In genomic region chr12:57941165-57941894, GRCh38 we compare ENCODE assay signal across 1 cellular context.
TF ChIP-seq lines count a peak whose summit lies in the region.

Gene ATP23, plus strand, starts transcription at chr12:57941567. Its CDS starts 135 bp downstream, at chr12:57941702.

TF ChIP-seq in HepG2, 621 proteins besides CTCF, POLR2A, EP300 and RAD21 (continued from another document and continues in another):
- peak; percentile 93 for TF ChIP-seq ZNF687 (CRISPR knock-in tag; IDR thresholded peaks at IDR 0.05)
- no peak for TF ChIP-seq MTERF4 (CRISPR knock-in tag; IDR thresholded peaks at IDR 0.05)
- peak; percentile 21 for TF ChIP-seq ASH2L (IDR thresholded peaks at IDR 0.05; ENCODE audit: insufficient read length, low read depth, low read length)
- TF ChIP-seq, protein P1, sequence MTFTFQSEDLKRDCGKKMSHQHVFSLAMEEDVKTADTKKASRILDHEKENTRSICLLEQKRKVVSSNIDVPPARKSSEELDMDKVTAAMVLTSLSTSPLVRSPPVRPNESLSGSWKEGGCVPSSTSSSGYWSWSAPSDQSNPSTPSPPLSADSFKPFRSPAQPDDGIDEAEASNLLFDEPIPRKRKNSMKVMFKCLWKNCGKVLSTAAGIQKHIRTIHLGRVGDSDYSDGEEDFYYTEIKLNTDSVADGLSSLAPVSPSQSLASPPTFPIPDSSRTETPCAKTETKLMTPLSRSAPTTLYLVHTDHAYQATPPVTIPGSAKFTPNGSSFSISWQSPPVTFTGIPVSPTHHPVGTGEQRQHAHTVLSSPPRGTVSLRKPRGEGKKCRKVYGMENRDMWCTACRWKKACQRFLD (CRISPR knock-in tag; IDR thresholded peaks at IDR 0.05; ENCODE audit: borderline replicate concordance) = no peak
- peak; percentile 74; the same call in 1 of the 2 replicates for TF ChIP-seq MXD1 (CRISPR knock-in tag; IDR thresholded peaks at IDR 0.05)
- no peak for TF ChIP-seq MIXL1 (CRISPR knock-in tag; IDR thresholded peaks at IDR 0.05)
- TF ChIP-seq CEBPZ (IDR thresholded peaks at IDR 0.05; ENCODE audit: low read length) = no peak
- peak; percentile 69; the same call in 1 of the 2 replicates for TF ChIP-seq HOXA3 (CRISPR knock-in tag; IDR thresholded peaks at IDR 0.05)
- no peak for TF ChIP-seq SMYD3 (CRISPR knock-in tag; IDR thresholded peaks at IDR 0.05)
- TF ChIP-seq ISL2 (CRISPR knock-in tag; IDR thresholded peaks at IDR 0.05) = peak; percentile 15; the same call in 1 of the 2 replicates
- TF ChIP-seq MTA3 (CRISPR knock-in tag; IDR thresholded peaks at IDR 0.05) = no peak
- peak; percentile 92 for TF ChIP-seq MXD4 (CRISPR knock-in tag; IDR thresholded peaks at IDR 0.05)
- peak; percentile 46; the same call in 1 of the 2 replicates for TF ChIP-seq GMEB1 (CRISPR knock-in tag; IDR thresholded peaks at IDR 0.05; ENCODE audit: borderline replicate concordance)
- TF ChIP-seq, protein P2, sequence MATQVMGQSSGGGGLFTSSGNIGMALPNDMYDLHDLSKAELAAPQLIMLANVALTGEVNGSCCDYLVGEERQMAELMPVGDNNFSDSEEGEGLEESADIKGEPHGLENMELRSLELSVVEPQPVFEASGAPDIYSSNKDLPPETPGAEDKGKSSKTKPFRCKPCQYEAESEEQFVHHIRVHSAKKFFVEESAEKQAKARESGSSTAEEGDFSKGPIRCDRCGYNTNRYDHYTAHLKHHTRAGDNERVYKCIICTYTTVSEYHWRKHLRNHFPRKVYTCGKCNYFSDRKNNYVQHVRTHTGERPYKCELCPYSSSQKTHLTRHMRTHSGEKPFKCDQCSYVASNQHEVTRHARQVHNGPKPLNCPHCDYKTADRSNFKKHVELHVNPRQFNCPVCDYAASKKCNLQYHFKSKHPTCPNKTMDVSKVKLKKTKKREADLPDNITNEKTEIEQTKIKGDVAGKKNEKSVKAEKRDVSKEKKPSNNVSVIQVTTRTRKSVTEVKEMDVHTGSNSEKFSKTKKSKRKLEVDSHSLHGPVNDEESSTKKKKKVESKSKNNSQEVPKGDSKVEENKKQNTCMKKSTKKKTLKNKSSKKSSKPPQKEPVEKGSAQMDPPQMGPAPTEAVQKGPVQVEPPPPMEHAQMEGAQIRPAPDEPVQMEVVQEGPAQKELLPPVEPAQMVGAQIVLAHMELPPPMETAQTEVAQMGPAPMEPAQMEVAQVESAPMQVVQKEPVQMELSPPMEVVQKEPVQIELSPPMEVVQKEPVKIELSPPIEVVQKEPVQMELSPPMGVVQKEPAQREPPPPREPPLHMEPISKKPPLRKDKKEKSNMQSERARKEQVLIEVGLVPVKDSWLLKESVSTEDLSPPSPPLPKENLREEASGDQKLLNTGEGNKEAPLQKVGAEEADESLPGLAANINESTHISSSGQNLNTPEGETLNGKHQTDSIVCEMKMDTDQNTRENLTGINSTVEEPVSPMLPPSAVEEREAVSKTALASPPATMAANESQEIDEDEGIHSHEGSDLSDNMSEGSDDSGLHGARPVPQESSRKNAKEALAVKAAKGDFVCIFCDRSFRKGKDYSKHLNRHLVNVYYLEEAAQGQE (IDR thresholded peaks at IDR 0.05; ENCODE audit: borderline replicate concordance in 1 of 2, low read depth in 1 of 2, low read length in 2 of 2) = peak in 1 of 2 experiments; percentile 56; a peak in 1 of 4 replicates
- 0 out of 2 replicates have a peak, but pooled peaks have one; percentile 36 for TF ChIP-seq ZNF12 (CRISPR knock-in tag; IDR thresholded peaks at IDR 0.05)
- TF ChIP-seq, protein P3, sequence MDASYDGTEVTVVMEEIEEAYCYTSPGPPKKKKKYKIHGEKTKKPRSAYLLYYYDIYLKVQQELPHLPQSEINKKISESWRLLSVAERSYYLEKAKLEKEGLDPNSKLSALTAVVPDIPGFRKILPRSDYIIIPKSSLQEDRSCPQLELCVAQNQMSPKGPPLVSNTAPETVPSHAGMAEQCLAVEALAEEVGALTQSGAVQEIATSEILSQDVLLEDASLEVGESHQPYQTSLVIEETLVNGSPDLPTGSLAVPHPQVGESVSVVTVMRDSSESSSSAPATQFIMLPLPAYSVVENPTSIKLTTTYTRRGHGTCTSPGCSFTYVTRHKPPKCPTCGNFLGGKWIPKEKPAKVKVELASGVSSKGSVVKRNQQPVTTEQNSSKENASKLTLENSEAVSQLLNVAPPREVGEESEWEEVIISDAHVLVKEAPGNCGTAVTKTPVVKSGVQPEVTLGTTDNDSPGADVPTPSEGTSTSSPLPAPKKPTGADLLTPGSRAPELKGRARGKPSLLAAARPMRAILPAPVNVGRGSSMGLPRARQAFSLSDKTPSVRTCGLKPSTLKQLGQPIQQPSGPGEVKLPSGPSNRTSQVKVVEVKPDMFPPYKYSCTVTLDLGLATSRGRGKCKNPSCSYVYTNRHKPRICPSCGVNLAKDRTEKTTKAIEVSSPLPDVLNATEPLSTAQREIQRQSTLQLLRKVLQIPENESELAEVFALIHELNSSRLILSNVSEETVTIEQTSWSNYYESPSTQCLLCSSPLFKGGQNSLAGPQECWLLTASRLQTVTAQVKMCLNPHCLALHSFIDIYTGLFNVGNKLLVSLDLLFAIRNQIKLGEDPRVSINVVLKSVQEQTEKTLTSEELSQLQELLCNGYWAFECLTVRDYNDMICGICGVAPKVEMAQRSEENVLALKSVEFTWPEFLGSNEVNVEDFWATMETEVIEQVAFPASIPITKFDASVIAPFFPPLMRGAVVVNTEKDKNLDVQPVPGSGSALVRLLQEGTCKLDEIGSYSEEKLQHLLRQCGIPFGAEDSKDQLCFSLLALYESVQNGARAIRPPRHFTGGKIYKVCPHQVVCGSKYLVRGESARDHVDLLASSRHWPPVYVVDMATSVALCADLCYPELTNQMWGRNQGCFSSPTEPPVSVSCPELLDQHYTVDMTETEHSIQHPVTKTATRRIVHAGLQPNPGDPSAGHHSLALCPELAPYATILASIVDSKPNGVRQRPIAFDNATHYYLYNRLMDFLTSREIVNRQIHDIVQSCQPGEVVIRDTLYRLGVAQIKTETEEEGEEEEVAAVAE (CRISPR knock-in tag; IDR thresholded peaks at IDR 0.05; ENCODE audit: borderline replicate concordance) = peak; percentile 51; the same call in 1 of the 2 replicates
